Comparison of ENCODE assay signal across 8 cellular contexts in the genomic region with DNA sequence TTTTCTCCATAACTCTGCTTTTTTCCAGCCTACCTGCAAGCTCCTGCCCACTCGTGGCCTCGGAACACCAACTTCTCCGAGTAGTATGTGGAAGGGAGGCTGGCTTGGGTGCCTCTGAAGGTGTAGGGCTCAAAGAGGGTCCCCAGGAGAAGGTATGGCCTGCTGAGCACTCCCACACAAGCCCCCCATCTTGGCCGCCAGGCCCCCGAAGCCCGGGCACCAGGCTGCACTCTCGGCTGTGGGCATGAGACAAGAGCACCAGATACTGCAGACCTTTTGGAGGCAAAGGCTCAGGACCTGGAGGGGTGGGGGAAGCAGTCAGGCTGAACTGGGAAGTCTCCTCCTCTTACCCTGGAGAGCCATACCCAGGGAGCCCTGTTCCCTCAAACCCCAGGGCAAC. TPM values are rescaled to one million over a fixed set of nuclear protein-coding genes. Genes with fewer than 3 reads are reported as not detected.
DNase-seq lines count a peak whose midpoint lies in the region; ATAC-seq, FAIRE-seq and TF ChIP-seq lines count a peak whose summit lies in the region.

No MANE protein-coding gene starts in this region.

- peak overlapping the region; percentile 68 for H3K9ac ChIP-seq in iPS-15b (ENCODE audit: low read depth, low read length)

- H3K4me1 ChIP-seq in iPS-15b (ENCODE audit: control insufficient read depth, insufficient read depth, low read length) (peaks cover 5% of the 10 kb centered on the region), suprapubic skin (peaks cover 28% of the 10 kb centered on the region), small intestine (ENCODE audit: control insufficient read depth in 2 of 2, insufficient read depth in 1 of 2, low read depth in 1 of 2, low read length in 1 of 2) (peaks cover 0 to 2% of the 10 kb centered on the region in 2 donors)

- H3K4me3 Mint-ChIP-seq in activated T-cell treated with anti-CD3 and anti-CD28 coated beads, Interleukin-2, amount 50 U/mL, for 72 hours, result peak overlapping the region; percentile 93 to 95
- H3K4me3 Mint-ChIP-seq in WTC11, result peak overlapping the region; percentile 88

- H3K4me1 Mint-ChIP-seq in activated T-cell treated with anti-CD3 and anti-CD28 coated beads, Interleukin-2, amount 50 U/mL, for 72 hours (ENCODE audit: low read depth), result peaks cover 30% of the 10 kb centered on the region
- peaks cover 16% of the 10 kb centered on the region for H3K4me1 Mint-ChIP-seq in WTC11

- TF ChIP-seq EP300 in suprapubic skin (IDR thresholded peaks at IDR 0.05), result no peak

- H3K9me3 ChIP-seq in iPS-15b (ENCODE audit: control insufficient read depth, insufficient read depth, low read length) (no peaks in the 10 kb centered on the region), suprapubic skin (no peaks in the 10 kb centered on the region), small intestine (ENCODE audit: control insufficient read depth, low read depth) (no peaks in the 10 kb centered on the region)

- WGBS in suprapubic skin, result 89% methylated on average over 4 of the region's 7 CpGs
- 88 to 92% (median 89%) methylated on average over 7 of the region's 7 CpGs for WGBS in small intestine, 3 donors

- TF ChIP-seq CTCF in WTC11 (IDR thresholded peaks at IDR 0.05) (no peak), suprapubic skin (IDR thresholded peaks at IDR 0.05) (no peak), GM20000 (IDR thresholded peaks at IDR 0.05; ENCODE audit: extremely low read depth, missing control alignments) (no peak)

- peak overlapping the region; percentile 89 for H3K27ac ChIP-seq in suprapubic skin
- H3K27ac ChIP-seq in small intestine (ENCODE audit: low read depth in 1 of 2, low read length in 1 of 2), result no peak overlapping the region

- no peak for DNase-seq in activated T-cell treated with anti-CD3 and anti-CD28 coated beads, Interleukin-2, amount 50 U/mL, for 72 hours
- DNase-seq in activated T-cell treated with anti-CD3 and anti-CD28 coated beads, Interleukin-2, amount 50 U/mL, for 48 hours, result no peak
- DNase-seq in WTC11 (ENCODE audit: low spot score), result no peak
- DNase-seq in suprapubic skin (ENCODE audit: low spot score in 2 of 2), result no peak
- DNase-seq in iPS-NIHi7 (ENCODE audit: extremely low spot score), result no peak
- DNase-seq in small intestine, result no peak
- no peak for DNase-seq in GM20000 (ENCODE audit: low spot score)

- peak overlapping the region; percentile 21 for H3K27ac Mint-ChIP-seq in activated T-cell treated with anti-CD3 and anti-CD28 coated beads, Interleukin-2, amount 50 U/mL, for 72 hours
- no peak overlapping the region; the same call in 1 of the 2 replicates for H3K27ac Mint-ChIP-seq in WTC11

- FAIRE-seq in small intestine (lab: Jason Lieb, UNC), result no peak

- peaks cover 11% of the 10 kb centered on the region in 2 donors for H3K36me3 Mint-ChIP-seq in activated T-cell treated with anti-CD3 and anti-CD28 coated beads, Interleukin-2, amount 50 U/mL, for 72 hours (ENCODE audit: insufficient read depth in 2 of 2)
- peaks cover 8% of the 10 kb centered on the region for H3K36me3 Mint-ChIP-seq in WTC11

- H3K36me3 ChIP-seq in iPS-15b (ENCODE audit: control insufficient read depth, insufficient read depth, low read length) (peaks cover 11% of the 10 kb centered on the region), suprapubic skin (peaks cover 20% of the 10 kb centered on the region), small intestine (ENCODE audit: control insufficient read depth in 2 of 2, insufficient read depth in 2 of 2, low read length in 2 of 2) (no peaks in the 10 kb centered on the region)

- H3K27me3 ChIP-seq in iPS-15b (ENCODE audit: control insufficient read depth, insufficient read depth, low read length) (peaks cover 25% of the 10 kb centered on the region), suprapubic skin (no peaks in the 10 kb centered on the region), small intestine (ENCODE audit: control insufficient read depth in 2 of 2, insufficient read depth in 2 of 2, low read length in 2 of 2) (no peaks in the 10 kb centered on the region)

- CTCF ChIA-PET in WTC11 (lab: Charles Lee), result interaction anchor here (2.4 to 3.0 kb wide), 2 partner anchors 45 to 49 kb away, joined by 7 to 24 read pairs; a partner anchor contains a TSS

- TF ChIP-seq POLR2A in suprapubic skin (IDR thresholded peaks at IDR 0.05), result no peak

- peak overlapping the region; percentile 88 for H3K4me3 ChIP-seq in iPS-15b (ENCODE audit: low read depth, low read length)
- peak overlapping the region; percentile 62 for H3K4me3 ChIP-seq in suprapubic skin
- no peak overlapping the region for H3K4me3 ChIP-seq in small intestine (ENCODE audit: low read depth in 1 of 2, low read length in 2 of 2)

- H3K27me3 Mint-ChIP-seq in activated T-cell treated with anti-CD3 and anti-CD28 coated beads, Interleukin-2, amount 50 U/mL, for 72 hours (ENCODE audit: low read depth), result no peaks in the 10 kb centered on the region
- H3K27me3 Mint-ChIP-seq in WTC11 (ENCODE audit: low read depth), result peaks cover 21% of the 10 kb centered on the region

- H3K9me3 Mint-ChIP-seq in activated T-cell treated with anti-CD3 and anti-CD28 coated beads, Interleukin-2, amount 50 U/mL, for 72 hours, result no peaks in the 10 kb centered on the region
- H3K9me3 Mint-ChIP-seq in WTC11, result peaks cover 3% of the 10 kb centered on the region

- POLR2A ChIA-PET in WTC11 (lab: Charles Lee), result no interaction called here

- ATAC-seq in activated T-cell treated with anti-CD3 and anti-CD28 coated beads, Interleukin-2, amount 50 U/mL, for 72 hours (replicated peaks in 1 of 2), result no peak
- no peak for ATAC-seq in WTC11

TF ChIP-seq in WTC11, 78 proteins besides CTCF, POLR2A, EP300 and RAD21:
- TF ChIP-seq, protein P1, sequence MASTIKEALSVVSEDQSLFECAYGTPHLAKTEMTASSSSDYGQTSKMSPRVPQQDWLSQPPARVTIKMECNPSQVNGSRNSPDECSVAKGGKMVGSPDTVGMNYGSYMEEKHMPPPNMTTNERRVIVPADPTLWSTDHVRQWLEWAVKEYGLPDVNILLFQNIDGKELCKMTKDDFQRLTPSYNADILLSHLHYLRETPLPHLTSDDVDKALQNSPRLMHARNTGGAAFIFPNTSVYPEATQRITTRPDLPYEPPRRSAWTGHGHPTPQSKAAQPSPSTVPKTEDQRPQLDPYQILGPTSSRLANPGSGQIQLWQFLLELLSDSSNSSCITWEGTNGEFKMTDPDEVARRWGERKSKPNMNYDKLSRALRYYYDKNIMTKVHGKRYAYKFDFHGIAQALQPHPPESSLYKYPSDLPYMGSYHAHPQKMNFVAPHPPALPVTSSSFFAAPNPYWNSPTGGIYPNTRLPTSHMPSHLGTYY (CRISPR knock-in tag; IDR thresholded peaks at IDR 0.05), result no peak
- TF ChIP-seq, protein P2, sequence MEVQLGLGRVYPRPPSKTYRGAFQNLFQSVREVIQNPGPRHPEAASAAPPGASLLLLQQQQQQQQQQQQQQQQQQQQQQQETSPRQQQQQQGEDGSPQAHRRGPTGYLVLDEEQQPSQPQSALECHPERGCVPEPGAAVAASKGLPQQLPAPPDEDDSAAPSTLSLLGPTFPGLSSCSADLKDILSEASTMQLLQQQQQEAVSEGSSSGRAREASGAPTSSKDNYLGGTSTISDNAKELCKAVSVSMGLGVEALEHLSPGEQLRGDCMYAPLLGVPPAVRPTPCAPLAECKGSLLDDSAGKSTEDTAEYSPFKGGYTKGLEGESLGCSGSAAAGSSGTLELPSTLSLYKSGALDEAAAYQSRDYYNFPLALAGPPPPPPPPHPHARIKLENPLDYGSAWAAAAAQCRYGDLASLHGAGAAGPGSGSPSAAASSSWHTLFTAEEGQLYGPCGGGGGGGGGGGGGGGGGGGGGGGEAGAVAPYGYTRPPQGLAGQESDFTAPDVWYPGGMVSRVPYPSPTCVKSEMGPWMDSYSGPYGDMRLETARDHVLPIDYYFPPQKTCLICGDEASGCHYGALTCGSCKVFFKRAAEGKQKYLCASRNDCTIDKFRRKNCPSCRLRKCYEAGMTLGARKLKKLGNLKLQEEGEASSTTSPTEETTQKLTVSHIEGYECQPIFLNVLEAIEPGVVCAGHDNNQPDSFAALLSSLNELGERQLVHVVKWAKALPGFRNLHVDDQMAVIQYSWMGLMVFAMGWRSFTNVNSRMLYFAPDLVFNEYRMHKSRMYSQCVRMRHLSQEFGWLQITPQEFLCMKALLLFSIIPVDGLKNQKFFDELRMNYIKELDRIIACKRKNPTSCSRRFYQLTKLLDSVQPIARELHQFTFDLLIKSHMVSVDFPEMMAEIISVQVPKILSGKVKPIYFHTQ (CRISPR knock-in tag; IDR thresholded peaks at IDR 0.05), result no peak
- TF ChIP-seq CREB1 (CRISPR knock-in tag; IDR thresholded peaks at IDR 0.05), result no peak
- no peak for TF ChIP-seq SOX15 (CRISPR knock-in tag; IDR thresholded peaks at IDR 0.05)
- TF ChIP-seq FOXP1 (CRISPR knock-in tag; IDR thresholded peaks at IDR 0.05; ENCODE audit: borderline replicate concordance), result no peak
- no peak for TF ChIP-seq NR2C2 (CRISPR knock-in tag; IDR thresholded peaks at IDR 0.05)
- TF ChIP-seq FOXJ3 (CRISPR knock-in tag; IDR thresholded peaks at IDR 0.05; ENCODE audit: borderline replicate concordance), result no peak
- TF ChIP-seq TEAD4 (CRISPR knock-in tag; IDR thresholded peaks at IDR 0.05), result no peak
- no peak for TF ChIP-seq ETV6 (CRISPR knock-in tag; IDR thresholded peaks at IDR 0.05)
TF ChIP-seq in WTC11: peak in this region for 0.

RNA-seq across cellular contexts. Expression of a gene that starts 1.7 kb away (rescaled TPM):
- 10 to 100 TPM; 42.8 to 57.6 TPM for total RNA-seq in activated T-cell treated with anti-CD3 and anti-CD28 coated beads, Interleukin-2, amount 50 U/mL, for 72 hours
- 50.7 to 59.1 TPM (median 56.0 TPM) in 3 replicates for total RNA-seq in WTC11 (2021)
- total RNA-seq in suprapubic skin, result 100 to 1,000 TPM in 1 of 4 donors, 10 to 100 TPM in 3; 30.2 to 138 (median 52.6) TPM
- polyA plus RNA-seq in small intestine, result 100 to 1,000 TPM in 1 of 3 donors, 10 to 100 TPM in 2; 42.2 to 124 (median 94.0) TPM

RNA-seq across cellular contexts. Expression of a gene that starts 19.2 kb away (rescaled TPM):
- total RNA-seq in activated T-cell treated with anti-CD3 and anti-CD28 coated beads, Interleukin-2, amount 50 U/mL, for 72 hours, result 10 to 100 TPM; 42.2 to 47.6 TPM
- 34.1 to 37.9 TPM (median 34.6 TPM) in 3 replicates for total RNA-seq in WTC11 (2021)
- 10 to 100 TPM; 34.4 to 39.7 (median 38.8) TPM for total RNA-seq in suprapubic skin
- 10 to 100 TPM; 17.2 to 25.7 (median 20.8) TPM for polyA plus RNA-seq in small intestine

RNA-seq across cellular contexts. Expression of a gene that starts 31.5 kb away (rescaled TPM):
- total RNA-seq in activated T-cell treated with anti-CD3 and anti-CD28 coated beads, Interleukin-2, amount 50 U/mL, for 72 hours, result 10 to 100 TPM; 23.1 to 25.3 TPM
- total RNA-seq in WTC11 (2021), result 28.3 to 32.9 TPM (median 28.3 TPM) in 3 replicates
- total RNA-seq in suprapubic skin, result 10 to 100 TPM; 23.5 to 41.2 (median 29.4) TPM
- polyA plus RNA-seq in small intestine, result 10 to 100 TPM; 19.1 to 38.0 (median 27.3) TPM

RNA-seq across cellular contexts. Expression of a gene that starts 48.8 kb away (rescaled TPM):
- 1 to 10 TPM; 4.0 to 6.1 TPM for total RNA-seq in activated T-cell treated with anti-CD3 and anti-CD28 coated beads, Interleukin-2, amount 50 U/mL, for 72 hours
- total RNA-seq in WTC11 (2021) (6.5 to 6.9 TPM (median 6.6 TPM) in 3 replicates), suprapubic skin (10 to 100 TPM; 11.0 to 14.2 (median 11.5) TPM)
- 10 to 100 TPM in 1 of 3 donors, 1 to 10 TPM in 2; 3.8 to 11.0 (median 6.5) TPM for polyA plus RNA-seq in small intestine

Comparison
In these comparisons a context has a peak if more than half of its experiments do, and no peak if none do; other contexts are left out.
1. H3K4me3 ChIP-seq: peak in iPS-15b (single experiment) and suprapubic skin (single experiment); none in small intestine (0 of 2).